In the genomic region with DNA sequence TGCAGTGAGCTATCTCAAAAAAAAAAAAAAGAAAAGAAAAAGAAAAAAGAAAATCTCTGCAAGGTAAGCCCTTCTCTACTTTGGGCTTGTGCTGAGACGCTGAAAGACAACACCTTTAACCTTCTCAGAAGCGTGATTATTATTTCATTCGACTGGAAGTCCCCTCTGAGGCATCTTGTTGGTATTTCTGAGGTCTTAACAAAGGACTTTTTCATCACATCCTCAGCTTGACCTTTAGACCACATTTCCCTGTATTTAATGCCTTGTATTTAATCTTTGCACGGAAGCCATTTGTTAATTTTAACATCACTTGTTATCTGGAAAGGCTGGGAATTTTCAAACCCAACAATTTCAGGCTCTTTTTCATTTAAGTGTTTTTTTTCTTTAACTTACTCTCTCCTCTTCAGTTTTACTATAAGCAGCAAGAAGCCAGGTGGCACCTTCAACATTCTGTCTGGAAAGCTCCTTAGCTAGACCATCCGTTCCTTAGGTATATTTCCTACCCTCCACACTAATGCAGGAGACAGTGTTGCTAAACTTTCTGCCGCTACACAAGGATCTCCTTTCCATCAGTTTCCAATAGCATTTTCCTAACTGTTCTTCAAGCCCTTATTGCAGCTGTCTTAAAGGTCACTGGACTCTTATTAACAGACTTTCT, we compare ENCODE assay signal across 11 cellular contexts. TPM values are rescaled to one million over a fixed set of nuclear protein-coding genes. Genes with fewer than 3 reads are reported as not detected.
A peak's percentile ranks its signal among the peaks of the same experiment; 100 is the strongest.
DNase-seq lines count a peak whose midpoint lies in the region; ATAC-seq, FAIRE-seq and TF ChIP-seq lines count a peak whose summit lies in the region.
"Had no signal": no experiment of that assay in that cellular context is flagged by ENCODE, and none has a peak within 500 bp of the region (broad histone marks: within the 10 kb centered on the region; RNA-seq: fewer than 3 reads in every experiment).

No MANE protein-coding gene starts in this region.

- peaks cover 20% of the 10 kb centered on the region for H3K36me3 Mint-ChIP-seq in astrocyte (ENCODE audit: low read depth, unreplicated experiment)

- no peak overlapping the region for H3K23ac ChIP-seq in IMR-90 (ENCODE audit: low read depth, low read length)

- no peak overlapping the region for H2AK5ac ChIP-seq in IMR-90 (ENCODE audit: low read depth, low read length)

- no peak overlapping the region for H2BK120ac ChIP-seq in IMR-90 (ENCODE audit: low read depth, low read length)

- H3K9me1 ChIP-seq in IMR-90 (ENCODE audit: insufficient read depth, low read length): peaks cover 15% of the 10 kb centered on the region; the same call in 1 of the 2 replicates

- TF ChIP-seq RAD21 in IMR-90 (IDR thresholded peaks at IDR 0.05; ENCODE audit: low read length): no peak

- no peak overlapping the region for H2AK9ac ChIP-seq in IMR-90 (replicated peaks; ENCODE audit: low read depth, low read length, poor library complexity)

- intact Hi-C loops in IMR-90 (cut with micrococcal nuclease): no loop called here
- intact Hi-C loops in left cardiac atrium (cut with DNase I): no loop called here

- no peaks in the 10 kb centered on the region for H3K9me3 Mint-ChIP-seq in astrocyte (ENCODE audit: unreplicated experiment)
- H3K9me3 Mint-ChIP-seq: activated naive CD4-positive, alpha-beta T cell treated with anti-CD3 and anti-CD28 coated beads, Interleukin-2, amount 50 U/mL, for 72 hours had no signal

- no peak overlapping the region for H3K4me3 Mint-ChIP-seq in astrocyte (ENCODE audit: unreplicated experiment)

- H3K36me3 ChIP-seq in IMR-90 (ENCODE audit: control insufficient read depth, insufficient read depth, low read length) (peaks cover 19% of the 10 kb centered on the region), astrocyte (ENCODE audit: insufficient read depth, low read length) (peaks cover 7% of the 10 kb centered on the region)

- peaks cover 2% of the 10 kb centered on the region; the same call in 1 of the 2 replicates for H4K20me1 ChIP-seq in IMR-90 (ENCODE audit: insufficient read depth, low read length)
- H4K20me1 ChIP-seq in astrocyte (ENCODE audit: insufficient read depth, low read length): no peaks in the 10 kb centered on the region

- no peak overlapping the region for H3K14ac ChIP-seq in IMR-90 (replicated peaks; ENCODE audit: low read depth, low read length)

- dilution Hi-C loops in IMR-90 (cut with HindIII; ENCODE audit: low sequenced_read_pairs, unreplicated experiment): no loop called here

- no peak overlapping the region for H3K9ac ChIP-seq in IMR-90 (ENCODE audit: low read depth, low read length)
- peak overlapping the region; percentile 6 for H3K9ac ChIP-seq in astrocyte (ENCODE audit: low read length)

- no peak overlapping the region for H2BK20ac ChIP-seq in IMR-90 (ENCODE audit: low read depth, low read length)

- no peak overlapping the region for H3K4ac ChIP-seq in IMR-90 (ENCODE audit: low read depth, low read length)

- H2AFZ ChIP-seq in IMR-90 (replicated peaks; ENCODE audit: low read length, poor library complexity) (no peak overlapping the region), astrocyte (ENCODE audit: low read depth, low read length) (no peak overlapping the region)

- no peaks in the 10 kb centered on the region for H3K9me3 ChIP-seq in IMR-90 (ENCODE audit: control insufficient read depth, insufficient read depth, low read length)
- H3K9me3 ChIP-seq in astrocyte (ENCODE audit: insufficient read depth, low read depth, low read length): no peaks in the 10 kb centered on the region
- H3K9me3 ChIP-seq: esophagus muscularis mucosa, neutrophil, suprapubic skin had no signal

- H3K27ac ChIP-seq in IMR-90 (ENCODE audit: insufficient read depth, low read length) (no peak overlapping the region), astrocyte (ENCODE audit: low read depth, low read length) (peak overlapping the region; percentile 21)
- H3K27ac ChIP-seq: esophagus muscularis mucosa, neutrophil, SK-N-MC, skin epidermis, suprapubic skin had no signal

- CTCF ChIA-PET in IMR-90 (lab: Yijun Ruan, JAX): interaction anchor here (0.5 to 1.4 kb wide), 2 partner anchors 28 to 79 kb away, joined by 5 to 8 read pairs; no protein-coding TSS in a partner anchor

- H4K5ac ChIP-seq in IMR-90 (ENCODE audit: low read depth, low read length): no peak overlapping the region

- no peak overlapping the region for H3K4me3 ChIP-seq in IMR-90 (ENCODE audit: insufficient read depth, low read depth, low read length)
- no peak overlapping the region for H3K4me3 ChIP-seq in astrocyte (ENCODE audit: insufficient read depth, low read depth, low read length)
- H3K4me3 ChIP-seq: esophagus muscularis mucosa, SK-N-MC, skin epidermis, suprapubic skin had no signal

- POLR2A ChIA-PET in IMR-90 (lab: Charles Lee; ENCODE audit: unreplicated experiment): interaction anchor here (0.6 to 0.9 kb wide), 2 partner anchors 10 to 15 kb away, joined by 8 to 9 read pairs; partner anchors contain the start of gene ASPHD1

- H3K4me1 ChIP-seq in IMR-90 (ENCODE audit: control insufficient read depth, insufficient read depth, low read length): no peaks in the 10 kb centered on the region; the same call in none of the 2 replicates
- H3K4me1 ChIP-seq in astrocyte (ENCODE audit: insufficient read depth, low read length): peaks cover 5% of the 10 kb centered on the region
- H3K4me1 ChIP-seq: esophagus muscularis mucosa, suprapubic skin had no signal

- H3K18ac ChIP-seq in IMR-90 (ENCODE audit: low read depth, low read length): no peak overlapping the region

- no TSS peak for BruUV-seq in IMR-90 (replicated peaks; lab: Mats Ljungman, UMichigan)

- ATAC-seq in IMR-90 (ENCODE audit: low read depth) (no peak; the same call in 1 of the 2 replicates), GM18870 (IDR thresholded peaks at IDR 0.05; ENCODE audit: unreplicated experiment) (no peak), left cardiac atrium (no peak)
- ATAC-seq: activated naive CD4-positive, alpha-beta T cell treated with anti-CD3 and anti-CD28 coated beads, Interleukin-2, amount 50 U/mL, for 72 hours had no signal

- H4K91ac ChIP-seq in IMR-90 (ENCODE audit: insufficient read depth, low read depth, low read length): no peak overlapping the region

- peak; percentile 70 for DNase-seq in IMR-90
- peak; percentile 76 for DNase-seq in astrocyte (ENCODE audit: low read depth)
- DNase-seq in pulmonary artery endothelial cell (ENCODE audit: low read depth, low spot score): peak; percentile 55
- DNase-seq in left cardiac atrium: no peak

- no peak for FAIRE-seq in astrocyte (lab: Jason Lieb, UNC)

- H3K27me3 ChIP-seq in IMR-90 (ENCODE audit: control insufficient read depth, insufficient read depth, low read length) (no peaks in the 10 kb centered on the region), astrocyte (ENCODE audit: insufficient read depth, low read length) (no peaks in the 10 kb centered on the region)
- H3K27me3 ChIP-seq: esophagus muscularis mucosa, neutrophil, suprapubic skin had no signal

- H3K4me1 Mint-ChIP-seq in astrocyte (ENCODE audit: low read depth, unreplicated experiment): no peaks in the 10 kb centered on the region

- H3K27ac Mint-ChIP-seq in astrocyte (ENCODE audit: unreplicated experiment): no peak overlapping the region

- in situ Hi-C loops in IMR-90 (cut with MboI; ENCODE audit: low sequenced_read_pairs): no loop called here

- H3K79me1 ChIP-seq in IMR-90 (ENCODE audit: low read depth in 1 of 2, low read length in 2 of 2): peaks cover 10 to 29% of the 10 kb centered on the region in 2 experiments; a peak in 3 of 4 replicates

- no peak for TF ChIP-seq POLR2A in IMR-90 (IDR thresholded peaks at IDR 0.05; ENCODE audit: low read depth, low read length)

- H3K56ac ChIP-seq in IMR-90 (ENCODE audit: extremely low read depth, insufficient read depth, low read length): no peak overlapping the region

- no peak overlapping the region for H2BK15ac ChIP-seq in IMR-90 (ENCODE audit: low read depth, low read length)

- H2BK5ac ChIP-seq in IMR-90 (ENCODE audit: low read depth, low read length, poor library complexity, severe bottlenecking): no peak overlapping the region

- no peak overlapping the region for H3K4me2 ChIP-seq in IMR-90 (ENCODE audit: low read depth, low read length)
- H3K4me2 ChIP-seq in astrocyte (ENCODE audit: low read length): peak overlapping the region; percentile 21

- 90% methylated on average over 2 of the region's 6 CpGs; no CpG with 5 or more reads in 1 of the 2 experiments for WGBS in IMR-90 (ENCODE audit: extremely low coverage in 2 of 2, insufficient read length in 1 of 2), 2 experiments

- no peaks in the 10 kb centered on the region for H3K27me3 Mint-ChIP-seq in astrocyte (ENCODE audit: low read depth, unreplicated experiment)

- H4K8ac ChIP-seq in IMR-90 (ENCODE audit: low read depth in 2 of 2, low read length in 2 of 2): no peak overlapping the region

- TF ChIP-seq CTCF in IMR-90 (conservative IDR thresholded peaks at IDR 0.05; ENCODE audit: low read depth, low read length) (no peak), astrocyte (IDR thresholded peaks at IDR 0.05; ENCODE audit: insufficient read depth, low read depth, low read length) (no peak)

- H3K79me2 ChIP-seq in astrocyte (ENCODE audit: insufficient read depth, low read length): no peaks in the 10 kb centered on the region

RNA-seq across cellular contexts. Expression of gene KCTD13, which starts 10.3 kb away (rescaled TPM):
- total RNA-seq in IMR-90 (2012; rRNA removed) (3.1 and 4.1 TPM in 2 replicates), astrocyte (25.1 and 27.1 TPM in 2 replicates), pulmonary artery endothelial cell (4.4 and 4.8 TPM in 2 replicates), left cardiac atrium (10 to 100 TPM in 1 of 2 donors, 1 to 10 TPM in 1; 7.6 to 10.1 TPM)
- 20.7 and 22.2 TPM in 2 replicates for polyA plus RNA-seq in IMR-90 (2012; rRNA removed)
- polyA plus RNA-seq in IMR-90 (2012; cell fraction: cytosol; rRNA removed): 19.7 and 25.2 TPM in 2 replicates
- polyA plus RNA-seq in IMR-90 (2012; cell fraction: nucleus; rRNA removed; ENCODE audit: low replicate concordance): 81.0 and 169 TPM in 2 replicates

RNA-seq across cellular contexts. Expression of gene ASPHD1, which starts 15.4 kb away (rescaled TPM):
- 4.1 and 4.2 TPM in 2 replicates for total RNA-seq in IMR-90 (2012; rRNA removed)
- 14.5 and 15.7 TPM in 2 replicates for polyA plus RNA-seq in IMR-90 (2012; rRNA removed)
- polyA plus RNA-seq in IMR-90 (2012; cell fraction: cytosol; rRNA removed): 11.4 and 18.3 TPM in 2 replicates
- polyA plus RNA-seq in IMR-90 (2012; cell fraction: nucleus; rRNA removed; ENCODE audit: low replicate concordance): 7.8 and 18.8 TPM in 2 replicates
- 43.3 and 44.8 TPM in 2 replicates for total RNA-seq in astrocyte
- 0.63 and 1.3 TPM in 2 replicates for total RNA-seq in pulmonary artery endothelial cell
- total RNA-seq in left cardiac atrium: 1 to 10 TPM in 1 of 2 donors, under 1 TPM in 1; 0.59 to 1.0 TPM

RNA-seq across cellular contexts. Expression of gene SEZ6L2, which starts 16.4 kb away (rescaled TPM):
- total RNA-seq in IMR-90 (2012; rRNA removed) (0.72 and 0.83 TPM in 2 replicates), astrocyte (69.6 and 90.6 TPM in 2 replicates), pulmonary artery endothelial cell (0.53 and 0.73 TPM in 2 replicates), left cardiac atrium (1 to 10 TPM in 1 of 2 donors, under 1 TPM in 1; 0.82 to 1.8 TPM)
- polyA plus RNA-seq in IMR-90 (2012; rRNA removed): 10.0 and 10.5 TPM in 2 replicates
- 8.2 and 18.4 TPM in 2 replicates for polyA plus RNA-seq in IMR-90 (2012; cell fraction: cytosol; rRNA removed)
- polyA plus RNA-seq in IMR-90 (2012; cell fraction: nucleus; rRNA removed; ENCODE audit: low replicate concordance): 5.8 and 12.6 TPM in 2 replicates

RNA-seq across cellular contexts. Expression of gene TMEM219, which starts 46.2 kb away (rescaled TPM):
- total RNA-seq in IMR-90 (2012; rRNA removed) (44.2 and 47.0 TPM in 2 replicates), astrocyte (96.6 and 104 TPM in 2 replicates), pulmonary artery endothelial cell (75.9 and 80.9 TPM in 2 replicates), left cardiac atrium (10 to 100 TPM; 73.8 to 78.8 TPM)
- 94.3 and 95.3 TPM in 2 replicates for polyA plus RNA-seq in IMR-90 (2012; rRNA removed)
- 99.2 and 135 TPM in 2 replicates for polyA plus RNA-seq in IMR-90 (2012; cell fraction: cytosol; rRNA removed)
- 191 TPM in 2 replicates for polyA plus RNA-seq in IMR-90 (2012; cell fraction: nucleus; rRNA removed; ENCODE audit: low replicate concordance)

RNA-seq across cellular contexts. Expression of gene CDIPT, which starts 52.7 kb away (rescaled TPM):
- total RNA-seq in IMR-90 (2012; rRNA removed) (47.1 and 48.3 TPM in 2 replicates), astrocyte (88.1 and 92.0 TPM in 2 replicates), pulmonary artery endothelial cell (60.3 and 88.5 TPM in 2 replicates), left cardiac atrium (10 to 100 TPM; 88.8 to 90.8 TPM)
- 100 and 111 TPM in 2 replicates for polyA plus RNA-seq in IMR-90 (2012; rRNA removed)
- polyA plus RNA-seq in IMR-90 (2012; cell fraction: cytosol; rRNA removed): 116 and 168 TPM in 2 replicates
- 48.4 and 91.2 TPM in 2 replicates for polyA plus RNA-seq in IMR-90 (2012; cell fraction: nucleus; rRNA removed; ENCODE audit: low replicate concordance)

Comparison
In these comparisons a context has a peak if more than half of its experiments do, and no peak if none do; other contexts are left out.
1. RNA of gene SEZ6L2, which starts 16.4 kb away (total RNA-seq): 69.6 to 90.6 TPM in astrocyte; 0.82 to 1.8 TPM in left cardiac atrium, 0.53 to 0.73 TPM in pulmonary artery endothelial cell and 0.72 to 0.83 TPM in IMR-90; every median in the first group is over 10 times any median in the second.